ENCODE assay signal across 13 cellular contexts in the genomic region with DNA sequence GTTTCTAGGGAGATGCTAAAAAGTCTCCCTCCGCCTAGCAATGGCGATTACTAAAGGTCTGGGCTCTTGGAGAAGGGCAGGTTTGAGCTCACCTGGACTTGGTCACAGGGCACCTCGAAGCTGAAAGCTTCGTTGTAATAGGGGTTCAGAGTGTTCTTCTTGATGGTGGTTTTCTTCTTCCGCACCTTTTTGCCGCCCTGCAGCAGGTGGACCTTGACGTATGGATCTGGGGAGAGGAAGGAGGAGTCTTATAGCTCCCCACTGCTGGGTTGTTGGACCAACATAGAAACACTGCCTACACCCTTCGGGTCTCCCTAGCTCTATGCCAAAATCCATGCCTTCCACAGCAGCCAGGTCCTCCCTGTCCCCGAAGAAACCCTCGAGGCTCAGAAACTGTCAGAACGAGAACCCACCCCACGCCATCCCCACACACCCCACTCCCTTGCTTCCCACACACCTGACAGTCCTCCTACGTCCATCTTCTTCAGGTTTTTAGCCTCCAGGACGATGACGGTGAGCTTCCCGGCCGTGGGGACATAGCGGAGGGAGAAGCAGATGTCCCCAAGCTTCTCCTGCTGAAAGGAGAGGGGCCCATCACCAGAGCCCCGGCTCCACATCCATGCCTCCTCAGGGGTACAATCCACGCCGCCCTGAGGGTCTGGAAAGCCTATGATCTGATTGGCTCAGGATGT. TPM values are rescaled to one million over a fixed set of nuclear protein-coding genes. Genes with fewer than 3 reads are reported as not detected.
A peak's percentile ranks its signal among the peaks of the same experiment; 100 is the strongest.
DNase-seq lines count a peak whose midpoint lies in the region; ATAC-seq and TF ChIP-seq lines count a peak whose summit lies in the region.
"Had no signal": no experiment of that assay in that cellular context is flagged by ENCODE, and none has a peak within 500 bp of the region (broad histone marks: within the 10 kb centered on the region; RNA-seq: fewer than 3 reads in every experiment).

No MANE protein-coding gene starts in this region.

- 75% methylated on average over 21 of the region's 21 CpGs for WGBS in HUES64

- H3K9me3 Mint-ChIP-seq in activated naive CD8-positive, alpha-beta T cell (ENCODE audit: low read depth): no peaks in the 10 kb centered on the region
- H3K9me3 Mint-ChIP-seq in activated naive CD8-positive, alpha-beta T cell treated with anti-CD3 and anti-CD28 coated beads for 36 hours: peaks cover 2% of the 10 kb centered on the region
- peaks cover 0 to 2% of the 10 kb centered on the region in 2 donors for H3K9me3 Mint-ChIP-seq in effector memory CD8-positive, alpha-beta T cell

- no peaks in the 10 kb centered on the region for H3K4me1 ChIP-seq in HUES64 (ENCODE audit: insufficient read depth, low read length)
- peaks cover 15% of the 10 kb centered on the region for H3K4me1 ChIP-seq in osteoblast (ENCODE audit: insufficient read depth, low read length)

- no peaks in the 10 kb centered on the region for H3K9me3 ChIP-seq in HUES64 (ENCODE audit: insufficient read depth, low read depth, low read length)
- H3K9me3 ChIP-seq in osteoblast (ENCODE audit: low read depth, low read length): no peaks in the 10 kb centered on the region
- H3K9me3 ChIP-seq: breast epithelium, heart right ventricle, SJSA1 had no signal

- H3K27me3 Mint-ChIP-seq in activated naive CD8-positive, alpha-beta T cell: peaks cover 45% of the 10 kb centered on the region
- peaks cover 95% of the 10 kb centered on the region for H3K27me3 Mint-ChIP-seq in activated naive CD8-positive, alpha-beta T cell treated with anti-CD3 and anti-CD28 coated beads for 36 hours
- H3K27me3 Mint-ChIP-seq in effector memory CD8-positive, alpha-beta T cell: peaks cover 64 to 100% of the 10 kb centered on the region in 2 donors

- no peak for ATAC-seq in effector memory CD8-positive, alpha-beta T cell (replicated peaks)
- no peak for ATAC-seq in GM19023 (IDR thresholded peaks at IDR 0.05; ENCODE audit: unreplicated experiment)

- H3K4me3 ChIP-seq in HUES64 (ENCODE audit: low read length) (peak overlapping the region; percentile 84), osteoblast (ENCODE audit: insufficient read depth, low read length) (peak overlapping the region; percentile 80)

- no peak overlapping the region for H3K9ac ChIP-seq in HUES64 (ENCODE audit: low read depth, low read length)

- H3K79me2 ChIP-seq in osteoblast (ENCODE audit: insufficient read depth, low read length): no peaks in the 10 kb centered on the region

- H3K27me3 ChIP-seq in HUES64 (ENCODE audit: insufficient read depth, low read length) (peaks cover 46% of the 10 kb centered on the region), osteoblast (ENCODE audit: insufficient read depth, low read length) (peaks cover 7% of the 10 kb centered on the region)

- H3K36me3 ChIP-seq in HUES64 (ENCODE audit: insufficient read depth, low read length): no peaks in the 10 kb centered on the region
- no peaks in the 10 kb centered on the region for H3K36me3 ChIP-seq in osteoblast (ENCODE audit: insufficient read depth, low read length)
- H3K36me3 ChIP-seq: breast epithelium, heart right ventricle, SJSA1 had no signal

- H3K36me3 Mint-ChIP-seq in activated naive CD8-positive, alpha-beta T cell: no peaks in the 10 kb centered on the region
- no peaks in the 10 kb centered on the region for H3K36me3 Mint-ChIP-seq in activated naive CD8-positive, alpha-beta T cell treated with anti-CD3 and anti-CD28 coated beads for 36 hours
- H3K36me3 Mint-ChIP-seq in effector memory CD8-positive, alpha-beta T cell (ENCODE audit: insufficient read depth): peaks cover 14% of the 10 kb centered on the region

- DNase-seq in activated naive CD8-positive, alpha-beta T cell treated with anti-CD3 and anti-CD28 coated beads for 36 hours: no peak
- DNase-seq in effector memory CD8-positive, alpha-beta T cell: no peak
- DNase-seq in osteoblast (ENCODE audit: insufficient read length, low spot score, missing footprints) (peak; percentile 74), COLO668 (lab: John Stamatoyannopoulos, UW; ENCODE audit: unreplicated experiment) (no peak), hypothalamus (lab: John Stamatoyannopoulos, UW) (no peak)
- DNase-seq: KG1 had no signal

- no peak overlapping the region for H2AFZ ChIP-seq in osteoblast (ENCODE audit: low read length)

- no peak for TF ChIP-seq CTCF in osteoblast (IDR thresholded peaks at IDR 0.05; ENCODE audit: extremely low read depth, low read depth, low read length)

- H3K27ac ChIP-seq in HUES64 (ENCODE audit: low read depth, low read length): no peak overlapping the region
- H3K27ac ChIP-seq in osteoblast (ENCODE audit: low read depth, low read length): no peak overlapping the region
- H3K27ac ChIP-seq: breast epithelium, SJSA1 had no signal

- H4K20me1 ChIP-seq in osteoblast (ENCODE audit: insufficient read depth, low read length): peaks cover 2% of the 10 kb centered on the region

- peak overlapping the region; percentile 89 for H3K4me2 ChIP-seq in osteoblast (ENCODE audit: insufficient read depth, low read length)

- H3K4me3 Mint-ChIP-seq in activated naive CD8-positive, alpha-beta T cell: peak overlapping the region; percentile 66
- H3K4me3 Mint-ChIP-seq in activated naive CD8-positive, alpha-beta T cell treated with anti-CD3 and anti-CD28 coated beads for 36 hours: no peak overlapping the region
- peak overlapping the region; percentile 73 to 79 for H3K4me3 Mint-ChIP-seq in effector memory CD8-positive, alpha-beta T cell

- H3K4me1 Mint-ChIP-seq in activated naive CD8-positive, alpha-beta T cell (ENCODE audit: low read depth): peaks cover 25% of the 10 kb centered on the region
- H3K4me1 Mint-ChIP-seq in activated naive CD8-positive, alpha-beta T cell treated with anti-CD3 and anti-CD28 coated beads for 36 hours: peaks cover 7% of the 10 kb centered on the region
- peaks cover 18 to 20% of the 10 kb centered on the region in 2 donors for H3K4me1 Mint-ChIP-seq in effector memory CD8-positive, alpha-beta T cell (ENCODE audit: low read depth in 2 of 2)

- H3K27ac Mint-ChIP-seq in activated naive CD8-positive, alpha-beta T cell: no peak overlapping the region
- no peak overlapping the region for H3K27ac Mint-ChIP-seq in activated naive CD8-positive, alpha-beta T cell treated with anti-CD3 and anti-CD28 coated beads for 36 hours
- H3K27ac Mint-ChIP-seq in effector memory CD8-positive, alpha-beta T cell: no peak overlapping the region

RNA-seq across cellular contexts. Expression of gene SYT5, which starts 5.5 kb away (rescaled TPM):
- total RNA-seq in activated naive CD8-positive, alpha-beta T cell treated with anti-CD3 and anti-CD28 coated beads for 36 hours: not detected
- 0.95 TPM for polyA plus RNA-seq in HUES64 (2013, experiment 1 of 2)
- 0.57 TPM for polyA plus RNA-seq in HUES64 (2013, experiment 2 of 2)
- total RNA-seq in osteoblast: not detected in 2 replicates
- total RNA-seq: SJSA1 had no signal
- polyA plus RNA-seq: endothelial cell of umbilical vein had no signal

RNA-seq across cellular contexts. Expression of gene DNAAF3, which starts 8.2 kb away (rescaled TPM):
- not detected for total RNA-seq in activated naive CD8-positive, alpha-beta T cell treated with anti-CD3 and anti-CD28 coated beads for 36 hours
- 4.2 TPM for polyA plus RNA-seq in HUES64 (2013, experiment 1 of 2)
- 6.4 TPM for polyA plus RNA-seq in HUES64 (2013, experiment 2 of 2)
- 0.59 and 0.72 TPM in 2 replicates for total RNA-seq in osteoblast

RNA-seq across cellular contexts. Expression of gene TNNI3, which starts 17.0 kb away (rescaled TPM):
- under 1 TPM in 1 of 2 experiments, not detected in 1; 0.25 TPM for total RNA-seq in activated naive CD8-positive, alpha-beta T cell treated with anti-CD3 and anti-CD28 coated beads for 36 hours
- polyA plus RNA-seq in HUES64 (2013, experiment 1 of 2): 11.6 TPM
- polyA plus RNA-seq in HUES64 (2013, experiment 2 of 2): 20.9 TPM
- total RNA-seq in osteoblast: not detected in 2 replicates
- total RNA-seq: endothelial cell of umbilical vein, SJSA1 had no signal
- polyA plus RNA-seq: endothelial cell of umbilical vein had no signal

RNA-seq across cellular contexts. Expression of gene TNNT1, which starts 25.6 kb away (rescaled TPM):
- not detected for total RNA-seq in activated naive CD8-positive, alpha-beta T cell treated with anti-CD3 and anti-CD28 coated beads for 36 hours
- 87.2 TPM for polyA plus RNA-seq in HUES64 (2013, experiment 1 of 2)
- 104 TPM for polyA plus RNA-seq in HUES64 (2013, experiment 2 of 2)
- total RNA-seq in osteoblast: 0.29 TPM in 1 of 2 replicates, not detected in the other

RNA-seq across cellular contexts. Expression of gene PTPRH, which starts 34.7 kb away (rescaled TPM):
- total RNA-seq in activated naive CD8-positive, alpha-beta T cell treated with anti-CD3 and anti-CD28 coated beads for 36 hours: not detected
- 0.70 TPM for polyA plus RNA-seq in HUES64 (2013, experiment 1 of 2)
- polyA plus RNA-seq in HUES64 (2013, experiment 2 of 2): 0.76 TPM
- total RNA-seq in osteoblast: 0.88 and 1.1 TPM in 2 replicates
